8 cellular contexts compared by ENCODE assay signal in the genomic region with DNA sequence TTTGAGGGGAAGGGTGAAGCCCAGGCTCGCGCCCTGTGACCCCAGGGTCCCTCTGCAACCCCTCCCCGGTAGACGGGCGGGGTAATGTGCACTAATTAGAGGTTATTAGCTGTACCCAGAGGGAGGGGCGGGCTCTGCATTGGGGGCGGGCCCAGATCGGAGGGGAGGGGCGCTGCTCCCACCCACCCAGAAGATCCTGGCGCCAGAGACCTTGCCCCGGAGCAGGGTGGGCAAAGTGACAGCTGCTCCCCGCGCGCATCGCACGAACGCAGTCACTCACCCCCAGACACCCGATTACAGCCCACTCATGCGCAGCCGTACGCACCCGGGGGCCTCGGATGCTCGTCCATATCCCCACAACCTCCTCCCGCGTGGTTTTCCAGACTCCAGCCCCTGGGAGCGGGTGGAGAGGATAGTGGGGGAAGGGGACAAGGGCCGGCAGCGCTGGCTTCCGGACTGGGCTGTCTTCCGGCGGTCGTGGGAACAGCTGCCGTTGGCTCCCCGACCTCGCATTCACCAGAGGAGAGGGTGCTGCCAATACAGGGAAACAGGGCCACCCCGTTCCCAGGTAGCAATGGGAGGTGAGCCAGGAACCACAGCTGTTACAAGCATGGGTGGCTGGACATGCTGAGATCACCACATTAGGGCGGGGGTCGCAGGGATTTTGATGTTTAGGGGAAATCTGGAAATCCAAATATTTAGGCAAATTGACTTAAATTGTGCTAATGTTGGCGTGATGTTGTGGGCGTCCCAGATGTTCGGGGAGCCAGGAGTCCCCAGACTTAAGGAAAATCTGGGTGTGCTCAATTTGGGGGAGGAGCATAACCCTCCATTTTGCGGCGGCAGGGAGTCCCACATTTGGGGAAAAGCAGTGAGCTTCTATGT. TPM values are rescaled to one million over a fixed set of nuclear protein-coding genes. Genes with fewer than 3 reads are reported as not detected.
DNase-seq lines count a peak whose midpoint lies in the region; ATAC-seq and TF ChIP-seq lines count a peak whose summit lies in the region.

No MANE protein-coding gene starts in this region.

- H3K27ac Mint-ChIP-seq in T-helper 1 cell treated with Interleukin-12 subunit alpha and Interleukin-12 subunit beta and Interleukin-4 antibody, amounts not matched to agents 30 μg/mL and 1 μg/mL, for 36 hours, result peak overlapping the region; percentile 88

- no peaks in the 10 kb centered on the region for H3K36me3 Mint-ChIP-seq in T-helper 1 cell treated with Interleukin-12 subunit alpha and Interleukin-12 subunit beta and Interleukin-4 antibody, amounts not matched to agents 30 μg/mL and 1 μg/mL, for 36 hours (ENCODE audit: low read depth)

- intact Hi-C loops in left lung (cut with DNase I), result loop anchor here in 1 of 2 donors (2.0 kb wide), 1 partner anchor 17 kb away; no protein-coding TSS in a partner anchor

- TF ChIP-seq CTCF in coronary artery (IDR thresholded peaks at IDR 0.05), result no peak
- no peak for TF ChIP-seq CTCF in left lung (IDR thresholded peaks at IDR 0.05)

- H3K4me3 ChIP-seq in MG63, result peak overlapping the region; percentile 54
- H3K4me3 ChIP-seq in coronary artery, result peak overlapping the region; percentile 91
- peak overlapping the region; percentile 56 to 59 for H3K4me3 ChIP-seq in left lung

- ATAC-seq in left lung, result peak; percentile 25
- no peak for ATAC-seq in HG02610 (IDR thresholded peaks at IDR 0.05; ENCODE audit: unreplicated experiment)
- ATAC-seq in GM21367 (IDR thresholded peaks at IDR 0.05; ENCODE audit: unreplicated experiment), result no peak

- H3K4me3 Mint-ChIP-seq in T-helper 1 cell treated with Interleukin-12 subunit alpha and Interleukin-12 subunit beta and Interleukin-4 antibody, amounts not matched to agents 30 μg/mL and 1 μg/mL, for 36 hours, result peak overlapping the region; percentile 82

- H3K27ac ChIP-seq in coronary artery, result peak overlapping the region; percentile 88 to 100
- H3K27ac ChIP-seq in left lung, result peak overlapping the region; percentile 92 to 95

- H3K4me1 Mint-ChIP-seq in T-helper 1 cell treated with Interleukin-12 subunit alpha and Interleukin-12 subunit beta and Interleukin-4 antibody, amounts not matched to agents 30 μg/mL and 1 μg/mL, for 36 hours (ENCODE audit: low read depth), result peaks cover 28% of the 10 kb centered on the region

- no peaks in the 10 kb centered on the region for H3K9me3 Mint-ChIP-seq in T-helper 1 cell treated with Interleukin-12 subunit alpha and Interleukin-12 subunit beta and Interleukin-4 antibody, amounts not matched to agents 30 μg/mL and 1 μg/mL, for 36 hours

- H3K36me3 ChIP-seq in MG63 (peaks cover 11% of the 10 kb centered on the region), left lung (no peaks in the 10 kb centered on the region)

- H3K27me3 ChIP-seq in MG63 (no peaks in the 10 kb centered on the region), left lung (no peaks in the 10 kb centered on the region)

- H3K9me3 ChIP-seq in MG63, result no peaks in the 10 kb centered on the region
- H3K9me3 ChIP-seq in left lung, result no peaks in the 10 kb centered on the region

- peaks cover 15 to 74% of the 10 kb centered on the region in 2 donors for H3K4me1 ChIP-seq in left lung

- no peaks in the 10 kb centered on the region for H3K27me3 Mint-ChIP-seq in T-helper 1 cell treated with Interleukin-12 subunit alpha and Interleukin-12 subunit beta and Interleukin-4 antibody, amounts not matched to agents 30 μg/mL and 1 μg/mL, for 36 hours (ENCODE audit: low read depth)

- DNase-seq in GDM1 (lab: John Stamatoyannopoulos, UW), result peak; percentile 39
- peak; percentile 94 for DNase-seq in MG63
- DNase-seq in coronary artery (ENCODE audit: low spot score), result peak; percentile 87
- peak; percentile 79 to 91 for DNase-seq in left lung
- peak; percentile 69 for DNase-seq in stimulated activated CD8-positive, alpha-beta memory T cell treated with anti-CD3 and anti-CD28 coated beads, Interleukin-4, amount 100 ng/mL, for 48 hours

RNA-seq across cellular contexts. Expression of gene HOOK2, which starts 2.9 kb away (rescaled TPM):
- total RNA-seq in MG63 (2014; rRNA removed; shearing (Covaris generic); ENCODE audit: low replicate concordance), result 23.1 and 48.2 TPM in 2 replicates
- 10 to 100 TPM; 57.7 to 57.9 TPM for total RNA-seq in left lung

RNA-seq across cellular contexts. Expression of gene JUNB, which starts 13.0 kb away (rescaled TPM):
- total RNA-seq in MG63 (2014; rRNA removed; shearing (Covaris generic); ENCODE audit: low replicate concordance), result 82.5 and 125 TPM in 2 replicates
- 100 to 1,000 TPM; 131 to 135 TPM for total RNA-seq in left lung

RNA-seq across cellular contexts. Expression of gene PRDX2, which starts 23.3 kb away (rescaled TPM):
- 279 and 325 TPM in 2 replicates for total RNA-seq in MG63 (2014; rRNA removed; shearing (Covaris generic); ENCODE audit: low replicate concordance)
- 100 to 1,000 TPM; 186 to 217 TPM for total RNA-seq in left lung

RNA-seq across cellular contexts. Expression of gene THSD8, which starts 23.6 kb away (rescaled TPM):
- 0.99 TPM in 1 of 2 replicates, not detected in the other for total RNA-seq in MG63 (2014; rRNA removed; shearing (Covaris generic); ENCODE audit: low replicate concordance)
- 1 to 10 TPM; 6.6 to 9.0 TPM for total RNA-seq in left lung

RNA-seq across cellular contexts. Expression of gene BEST2, which starts 26.7 kb away (rescaled TPM):
- total RNA-seq in MG63 (2014; rRNA removed; shearing (Covaris generic); ENCODE audit: low replicate concordance), result 0.30 TPM in 1 of 2 replicates, not detected in the other
- not detected for total RNA-seq in left lung

Comparison
In these comparisons a context has a peak if more than half of its experiments do, and no peak if none do; other contexts are left out.
1. DNase-seq: peak in every context shown above with its lines; median percentile 94 in MG63; 87 in coronary artery; 85 in left lung; 69 in stimulated activated CD8-positive, alpha-beta memory T cell treated with anti-CD3 and anti-CD28 coated beads, Interleukin-4, amount 100 ng/mL, for 48 hours; 39 in GDM1.